ENCODE assay signal across 8 cellular contexts in the genomic region with DNA sequence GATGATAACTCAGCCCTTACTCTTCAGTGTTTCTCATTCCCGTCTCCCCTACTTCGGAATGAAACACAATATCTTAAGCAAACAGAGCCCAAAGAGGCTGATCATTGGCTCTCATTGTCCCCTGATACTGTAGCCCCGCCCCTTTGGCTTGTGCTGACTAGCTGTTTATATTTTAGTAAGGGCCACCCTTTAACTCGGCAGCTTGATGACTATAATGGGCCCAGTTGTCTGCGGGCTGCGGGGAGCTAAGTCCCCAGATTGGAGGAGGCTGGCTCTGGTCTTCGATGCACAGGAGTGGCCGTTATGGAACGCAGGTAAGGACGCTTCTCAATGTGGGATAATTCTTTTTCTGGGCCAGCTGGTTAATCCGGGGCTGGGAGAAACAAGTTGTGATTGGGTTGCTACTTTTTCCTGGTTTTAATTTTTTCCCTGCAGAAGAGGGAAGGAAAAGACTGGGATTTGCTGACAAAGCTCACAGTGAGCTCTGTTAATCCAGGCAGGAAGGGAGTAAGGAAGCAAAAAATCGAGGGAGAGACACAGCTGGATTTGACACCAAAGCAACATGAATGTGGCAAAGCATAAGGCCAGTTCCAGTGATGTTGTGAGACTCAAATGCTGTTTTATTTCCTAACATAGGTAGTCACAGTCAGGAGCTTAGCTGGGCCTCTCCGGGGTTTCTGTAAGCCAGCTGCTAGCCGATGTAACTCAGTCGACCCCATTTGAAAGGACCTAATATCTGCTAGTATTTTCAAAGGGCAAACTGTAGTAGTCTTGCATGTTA. TPM values are rescaled to one million over a fixed set of nuclear protein-coding genes. Genes with fewer than 3 reads are reported as not detected.
DNase-seq lines count a peak whose midpoint lies in the region; ATAC-seq, FAIRE-seq and TF ChIP-seq lines count a peak whose summit lies in the region.

A gene (plus strand): TSS at position 197 of the 781 bp plus-strand sequence. CDS start 88 bp downstream, at position 285.

- 0% methylated on average over 11 of the region's 15 CpGs for WGBS in HepG2 (ENCODE audit: low lambda C conversion rate)

- POLR2A ChIA-PET in HepG2 (lab: Yijun Ruan, JAX), result interaction anchor here (1.2 kb wide), 1 partner anchor 19 kb away, joined by 3 read pairs; no protein-coding TSS in a partner anchor

- ATAC-seq in GM23338 (peak; percentile 51), HepG2 (peak; percentile 79), HG03097 (IDR thresholded peaks at IDR 0.05; ENCODE audit: low FRiP score, unreplicated experiment) (no peak), HG02852 (IDR thresholded peaks at IDR 0.05; ENCODE audit: unreplicated experiment) (no peak)

- H3K79me2 ChIP-seq in GM23338 (replicated peaks; ENCODE audit: insufficient read depth) (peaks cover 29% of the 10 kb centered on the region), HepG2 (ENCODE audit: insufficient read depth, low read length) (no peaks in the 10 kb centered on the region)

- H3K4me2 ChIP-seq in GM23338, result peak within 1 kb of the TSS; percentile 92
- H3K4me2 ChIP-seq in HepG2 (ENCODE audit: low read depth, low read length), result peak within 1 kb of the TSS; percentile 84

- H3K27ac ChIP-seq in GM23338 (ENCODE audit: low read depth) (peak within 1 kb of the TSS; percentile 73), HepG2 (ENCODE audit: extremely low read length, insufficient read depth, low read length) (no peak within 1 kb of the TSS)

- TF ChIP-seq CTCF in GM23338 (conservative IDR thresholded peaks at IDR 0.05; ENCODE audit: low read depth in 2 of 2) (no peak), HepG2 (CRISPR knock-in tag; IDR thresholded peaks at IDR 0.05) (no peak)

- H3K9ac ChIP-seq in HepG2 (ENCODE audit: insufficient read depth, low read depth, low read length), result peak within 1 kb of the TSS; percentile 39

- H2AFZ ChIP-seq in GM23338, result peak within 1 kb of the TSS; percentile 0; the same call in 1 of the 2 replicates
- H2AFZ ChIP-seq in HepG2 (ENCODE audit: low read length), result peak within 1 kb of the TSS; percentile 51

- H3K4me3 Mint-ChIP-seq in GM23338, result peak within 1 kb of the TSS; percentile 76

- peak in 1 of 2 experiments; percentile 33; a peak in 1 of 4 replicates for TF ChIP-seq POLR2A in HepG2 (IDR thresholded peaks at IDR 0.05; ENCODE audit: insufficient read depth in 1 of 2, low read depth in 2 of 2, low read length in 2 of 2)

- FAIRE-seq in HepG2 (lab: Jason Lieb, UNC), result peak; percentile 65

- H3K4me3 ChIP-seq in GM23338 (peak within 1 kb of the TSS; percentile 64), HepG2 (replicated peaks in 1 of 3; ENCODE audit: insufficient read depth in 1 of 3, low read depth in 2 of 3, low read length in 3 of 3) (peak within 1 kb of the TSS; percentile 32 to 67 (median 51))

- H3K9me3 ChIP-seq in HepG2 (ENCODE audit: low read length), result no peaks in the 10 kb centered on the region

- H4K20me1 ChIP-seq in GM23338 (replicated peaks; ENCODE audit: insufficient read depth) (no peaks in the 10 kb centered on the region), HepG2 (ENCODE audit: insufficient read depth, low read length) (peaks cover 3% of the 10 kb centered on the region; the same call in 1 of the 2 replicates)

- CTCF ChIA-PET in HepG2 (lab: Yijun Ruan, JAX; ENCODE audit: low intra/inter-chr PET ratio, low total read pairs), result no interaction called here

- peaks cover 13% of the 10 kb centered on the region for H3K27me3 Mint-ChIP-seq in GM23338 (ENCODE audit: insufficient read depth, low read depth, poor library complexity)

- peaks cover 7% of the 10 kb centered on the region for H3K9me2 ChIP-seq in GM23338 (ENCODE audit: insufficient read depth)

- H3K36me3 ChIP-seq in GM23338 (ENCODE audit: insufficient read depth) (no peaks in the 10 kb centered on the region), HepG2 (replicated peaks in 1 of 2; ENCODE audit: control insufficient read depth in 1 of 2, insufficient read depth in 2 of 2, low read length in 2 of 2) (no peaks in the 10 kb centered on the region)

- no peaks in the 10 kb centered on the region for H3K9me3 Mint-ChIP-seq in GM23338

- H3K4me1 ChIP-seq in GM23338 (ENCODE audit: insufficient read depth) (peaks cover 36% of the 10 kb centered on the region), HepG2 (ENCODE audit: insufficient read depth, low read length) (peaks cover 36% of the 10 kb centered on the region)

- no peak for TF ChIP-seq RAD21 in HepG2 (CRISPR knock-in tag; IDR thresholded peaks at IDR 0.05)

- H3K4me1 Mint-ChIP-seq in GM23338, result peaks cover 51% of the 10 kb centered on the region

- H3F3A ChIP-seq in GM23338 (replicated peaks; ENCODE audit: low read depth), result 0 out of 2 replicates have a peak, but pooled peaks cover 8% of the 10 kb centered on the region

- intact Hi-C loops in HepG2 (cut with micrococcal nuclease; ENCODE audit: unreplicated experiment), result loop anchor here (1.0 to 10.0 kb wide), 3 partner anchors 61 to 438 kb away; no protein-coding TSS in a partner anchor

- H3K27ac Mint-ChIP-seq in GM23338, result peak within 1 kb of the TSS; percentile 48

- TF ChIP-seq EP300 in HepG2 (IDR thresholded peaks at IDR 0.05; ENCODE audit: low read depth in 2 of 2, low read length in 2 of 2) (no peak), HepG2 (CRISPR knock-in tag; IDR thresholded peaks at IDR 0.05; ENCODE audit: borderline replicate concordance) (no peak)

- BruUV-seq in HepG2 (replicated peaks; lab: Mats Ljungman, UMichigan), result TSS peak; percentile 78

- in situ Hi-C loops in HepG2 (cut with HindIII; ENCODE audit: extremely low pct_ligation_motif_present, low pct_unique_long_range_greater_than_20kb), result no loop called here

- H3K27me3 ChIP-seq in GM23338 (ENCODE audit: insufficient read depth) (peaks cover 10% of the 10 kb centered on the region), HepG2 (ENCODE audit: control insufficient read depth in 1 of 2, insufficient read depth in 2 of 2, low read length in 2 of 2) (peaks cover 0 to 16% of the 10 kb centered on the region in 2 experiments; a peak in 2 of 5 replicates)

- H3K36me3 Mint-ChIP-seq in GM23338 (ENCODE audit: low read depth), result peaks cover 15% of the 10 kb centered on the region; the same call in 2 of the 3 replicates

- peak; percentile 63 for DNase-seq in A172 (ENCODE audit: low spot score)
- DNase-seq in GM23338 (ENCODE audit: low spot score), result peak; percentile 95
- peak; percentile 80 for DNase-seq in NCI-H82 (lab: John Stamatoyannopoulos, UW)
- DNase-seq in ecto neural progenitor cell (ENCODE audit: low spot score), result peak; percentile 66
- peak; percentile 71 for DNase-seq in HepG2 (ENCODE audit: low spot score)
- DNase-seq in superior temporal gyrus (ENCODE audit: extremely low spot score), result peak; percentile 96

TF ChIP-seq in GM23338, 12 proteins besides CTCF, POLR2A, EP300 and RAD21 (continues in another document):
- TF ChIP-seq EZH2phosphoT487 (IDR thresholded peaks at IDR 0.05; ENCODE audit: unreplicated experiment), result no peak
- TF ChIP-seq ZNF114 (CRISPR knock-in tag; IDR thresholded peaks at IDR 0.05), result no peak

TF ChIP-seq in HepG2, 621 proteins besides CTCF, POLR2A, EP300 and RAD21 (continues in another document):
- no peak for TF ChIP-seq ZNF235 (CRISPR knock-in tag; IDR thresholded peaks at IDR 0.05; ENCODE audit: borderline replicate concordance)
- peak; percentile 59 for TF ChIP-seq ZEB1 (IDR thresholded peaks at IDR 0.05; ENCODE audit: insufficient replicate concordance, low read depth)
- TF ChIP-seq ZNF891 (CRISPR knock-in tag; IDR thresholded peaks at IDR 0.05), result 0 out of 2 replicates have a peak, but pooled peaks have one; percentile 30
- TF ChIP-seq, protein P1, sequence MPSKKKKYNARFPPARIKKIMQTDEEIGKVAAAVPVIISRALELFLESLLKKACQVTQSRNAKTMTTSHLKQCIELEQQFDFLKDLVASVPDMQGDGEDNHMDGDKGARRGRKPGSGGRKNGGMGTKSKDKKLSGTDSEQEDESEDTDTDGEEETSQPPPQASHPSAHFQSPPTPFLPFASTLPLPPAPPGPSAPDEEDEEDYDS (CRISPR knock-in tag; IDR thresholded peaks at IDR 0.05), result 0 out of 2 replicates have a peak, but pooled peaks have one; percentile 15
- TF ChIP-seq SALL1 (CRISPR knock-in tag; IDR thresholded peaks at IDR 0.05), result 0 out of 2 replicates have a peak, but pooled peaks have one; percentile 29
- TF ChIP-seq HHEX (CRISPR knock-in tag; IDR thresholded peaks at IDR 0.05), result no peak
- TF ChIP-seq ZNF292 (CRISPR knock-in tag; IDR thresholded peaks at IDR 0.05; ENCODE audit: borderline replicate concordance, low read depth), result no peak
- peak; percentile 11; the same call in 1 of the 2 replicates for TF ChIP-seq HMG20A (CRISPR knock-in tag; IDR thresholded peaks at IDR 0.05; ENCODE audit: borderline replicate concordance)
- no peak for TF ChIP-seq SOX6 (IDR thresholded peaks at IDR 0.05)
- TF ChIP-seq SOX6 (CRISPR knock-in tag; IDR thresholded peaks at IDR 0.05), result 0 out of 2 replicates have a peak, but pooled peaks have one; percentile 9

RNA-seq across cellular contexts. Expression of the gene that starts here (rescaled TPM):
- 23.7 and 46.6 TPM in 2 replicates for total RNA-seq in A172 (2014; rRNA removed; shearing (Covaris generic))
- total RNA-seq in GM23338 (2014; rRNA removed; shearing (Covaris generic)), result 61.5 and 64.3 TPM in 2 replicates
- 20.1 and 22.0 TPM in 2 replicates for polyA plus RNA-seq in GM23338 (2016; fragmentation: Nextera tagmentation; extraction: Ambion mirVana)
- total RNA-seq in HepG2 (2016; rRNA removed; fragmentation: Illumina TruSeq; extraction: Trizol), result 4.2 and 7.0 TPM in 2 replicates
- 1.8 and 2.6 TPM in 2 replicates for total RNA-seq in HepG2 (2016; cell fraction: cytosol; rRNA removed; fragmentation: Illumina TruSeq; extraction: Trizol; ENCODE audit: low read depth)
- 3.7 and 4.1 TPM in 2 replicates for total RNA-seq in HepG2 (2016; cell fraction: insoluble cytoplasmic fraction; rRNA removed; fragmentation: Illumina TruSeq; extraction: Trizol)
- total RNA-seq in HepG2 (2016; cell fraction: membrane; rRNA removed; fragmentation: Illumina TruSeq; extraction: Trizol), result 1.2 and 1.3 TPM in 2 replicates
- 5.2 and 6.5 TPM in 2 replicates for total RNA-seq in HepG2 (2016; cell fraction: nucleus; rRNA removed; fragmentation: Illumina TruSeq; extraction: Trizol)
- 2.1 and 2.9 TPM in 2 replicates for polyA plus RNA-seq in HepG2 (2011; rRNA removed)
- polyA plus RNA-seq in HepG2 (2011; cell fraction: cytosol; rRNA removed), result 2.1 and 2.4 TPM in 2 replicates
- 2.8 and 4.0 TPM in 2 replicates for polyA plus RNA-seq in HepG2 (2011; cell fraction: nucleus; rRNA removed)
- 1.9 and 2.8 TPM in 2 replicates for polyA plus RNA-seq in HepG2 (2012)
- 0.27 and 0.29 TPM in 2 replicates for polyA plus RNA-seq in HepG2 (2016; cell fraction: cytosol; fragmentation: Illumina TruSeq; extraction: Trizol; ENCODE audit: low read depth)
- 2.8 and 2.9 TPM in 2 replicates for polyA plus RNA-seq in HepG2 (2016; cell fraction: insoluble cytoplasmic fraction; fragmentation: Illumina TruSeq; extraction: Trizol; ENCODE audit: low read depth)
- polyA plus RNA-seq in HepG2 (2016; cell fraction: membrane; fragmentation: Illumina TruSeq; extraction: Trizol; ENCODE audit: low read depth), result 0.50 and 0.55 TPM in 2 replicates
- 2.9 and 3.5 TPM in 2 replicates for polyA plus RNA-seq in HepG2 (2016; cell fraction: nucleus; fragmentation: Illumina TruSeq; extraction: Trizol; ENCODE audit: insufficient read depth, low read depth)
- polyA minus RNA-seq in HepG2 (2011; rRNA and poly(A)+ RNA removed; ENCODE audit: low replicate concordance), result 10.3 and 18.9 TPM in 2 replicates
- 4.3 and 6.3 TPM in 2 replicates for polyA minus RNA-seq in HepG2 (2011; cell fraction: cytosol; rRNA and poly(A)+ RNA removed)
- 10.4 and 12.2 TPM in 2 replicates for polyA minus RNA-seq in HepG2 (2011; cell fraction: nucleus; rRNA and poly(A)+ RNA removed)

Comparison
In these comparisons a context has a peak if more than half of its experiments do, and no peak if none do; other contexts are left out.
1. ATAC-seq: peak in GM23338 (single experiment) and HepG2 (single experiment); none in HG03097 (single experiment) and HG02852 (single experiment).
2. Peak in every context shown above with its lines, with median percentiles within 50 percentile points of each other: DNase-seq.